ENCODE assay signal across 8 cellular contexts in the genomic region with DNA sequence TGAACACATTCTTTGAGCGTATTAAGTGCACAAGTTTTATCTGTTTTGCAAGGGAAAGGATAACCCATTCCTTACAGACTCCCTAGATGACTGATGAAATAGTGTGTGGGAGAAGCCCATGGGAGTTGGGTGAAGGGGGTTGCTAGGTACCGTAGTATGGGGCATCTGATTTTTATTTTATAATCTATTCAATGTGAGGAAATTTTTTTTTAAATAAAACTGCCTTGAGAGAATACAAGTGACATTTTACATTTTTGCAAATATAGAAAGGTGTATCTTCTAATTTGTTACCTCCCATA. TPM values are rescaled to one million over a fixed set of nuclear protein-coding genes. Genes with fewer than 3 reads are reported as not detected.
DNase-seq lines count a peak whose midpoint lies in the region; ATAC-seq and TF ChIP-seq lines count a peak whose summit lies in the region.

No MANE protein-coding gene starts in this region.

- TF ChIP-seq CTCF in AG09309 (IDR thresholded peaks at IDR 0.05; ENCODE audit: control insufficient read depth, insufficient read depth, low read depth, low read length, missing control alignments) = no peak
- TF ChIP-seq CTCF in breast epithelium (IDR thresholded peaks at IDR 0.05) = no peak
- no peak for TF ChIP-seq CTCF in mesothelial cell of epicardium (IDR thresholded peaks at IDR 0.05; ENCODE audit: unreplicated experiment)

- H3K36me3 ChIP-seq in HUES64 (ENCODE audit: insufficient read depth, low read length) (peaks cover 9% of the 10 kb centered on the region), breast epithelium (no peaks in the 10 kb centered on the region)

- peaks cover 3% of the 10 kb centered on the region; the same call in 1 of the 2 replicates for H3K27me3 ChIP-seq in HUES64 (ENCODE audit: insufficient read depth, low read length)
- no peaks in the 10 kb centered on the region for H3K27me3 ChIP-seq in breast epithelium

- H3K27ac ChIP-seq in HUES64 (ENCODE audit: low read depth, low read length) (no peak overlapping the region), breast epithelium (no peak overlapping the region)

- no peak overlapping the region; the same call in 1 of the 2 replicates for H3K9ac ChIP-seq in HUES64 (ENCODE audit: low read depth, low read length)

- no peak for ATAC-seq in HG03565 (IDR thresholded peaks at IDR 0.05; ENCODE audit: unreplicated experiment)
- ATAC-seq in HG02571 (IDR thresholded peaks at IDR 0.05; ENCODE audit: unreplicated experiment) = no peak

- peaks cover 32% of the 10 kb centered on the region for H3K4me1 Mint-ChIP-seq in mesothelial cell of epicardium

- H3K9me3 ChIP-seq in HUES64 (ENCODE audit: insufficient read depth, low read depth, low read length) = no peaks in the 10 kb centered on the region
- no peaks in the 10 kb centered on the region for H3K9me3 ChIP-seq in breast epithelium

- no peaks in the 10 kb centered on the region for H3K27me3 Mint-ChIP-seq in mesothelial cell of epicardium (ENCODE audit: low read depth)

- WGBS in HUES64 = 71% methylated on average over 1 of the region's 2 CpGs

- H3K27ac Mint-ChIP-seq in mesothelial cell of epicardium = no peak overlapping the region

- H3K4me3 ChIP-seq in AG09309 (ENCODE audit: control insufficient read depth, low read depth, low read length) = peak overlapping the region; percentile 95
- H3K4me3 ChIP-seq in HUES64 (ENCODE audit: low read length) = peak overlapping the region; percentile 95
- H3K4me3 ChIP-seq in breast epithelium = peak overlapping the region; percentile 84 to 91 (median 87)

- peaks cover 11% of the 10 kb centered on the region for H3K4me1 ChIP-seq in HUES64 (ENCODE audit: insufficient read depth, low read length)
- no peaks in the 10 kb centered on the region for H3K4me1 ChIP-seq in breast epithelium

- no peaks in the 10 kb centered on the region for H3K9me3 Mint-ChIP-seq in mesothelial cell of epicardium

- TF ChIP-seq POLR2A in breast epithelium (IDR thresholded peaks at IDR 0.05) = no peak

- H3K4me3 Mint-ChIP-seq in mesothelial cell of epicardium = peak overlapping the region; percentile 80

- intact Hi-C loops in breast epithelium (cut with DNase I; ENCODE audit: low total_unique reads) = no loop called here

- H3K36me3 Mint-ChIP-seq in mesothelial cell of epicardium = peaks cover 6% of the 10 kb centered on the region

- DNase-seq in AG09309 (ENCODE audit: low read depth) = no peak
- DNase-seq in breast epithelium (ENCODE audit: low spot score in 2 of 2) = no peak
- no peak for DNase-seq in mesothelial cell of epicardium (ENCODE audit: low spot score in 2 of 2, unreplicated experiment in 2 of 2)
- no peak for DNase-seq in GF-D8 (lab: John Stamatoyannopoulos, UW)
- no peak for DNase-seq in cerebellum (ENCODE audit: low spot score)

RNA-seq across cellular contexts. Expression of gene BTAF1, which starts 1.4 kb away (rescaled TPM):
- 19.9 TPM for polyA plus RNA-seq in HUES64 (2013, experiment 1 of 2)
- polyA plus RNA-seq in HUES64 (2013, experiment 2 of 2) = 23.2 TPM
- total RNA-seq in breast epithelium (100 to 1,000 TPM in 1 of 3 donors, 10 to 100 TPM in 2; 51.2 to 105 (median 64.2) TPM), mesothelial cell of epicardium (54.2 to 57.1 TPM (median 55.3 TPM) in 3 replicates), cerebellum (62.3 TPM)

RNA-seq across cellular contexts. Expression of gene FGFBP3, which starts 15.7 kb away (rescaled TPM):
- polyA plus RNA-seq in HUES64 (2013, experiment 1 of 2) = 108 TPM
- 172 TPM for polyA plus RNA-seq in HUES64 (2013, experiment 2 of 2)
- total RNA-seq in breast epithelium (1 to 10 TPM in 1 of 3 donors, under 1 TPM in 2; 0.59 to 1.1 (median 0.66) TPM), mesothelial cell of epicardium (3.5 to 3.7 TPM (median 3.6 TPM) in 3 replicates), cerebellum (23.3 TPM)
